Comparison of ENCODE assay signal across 8 cellular contexts in the genomic region with DNA sequence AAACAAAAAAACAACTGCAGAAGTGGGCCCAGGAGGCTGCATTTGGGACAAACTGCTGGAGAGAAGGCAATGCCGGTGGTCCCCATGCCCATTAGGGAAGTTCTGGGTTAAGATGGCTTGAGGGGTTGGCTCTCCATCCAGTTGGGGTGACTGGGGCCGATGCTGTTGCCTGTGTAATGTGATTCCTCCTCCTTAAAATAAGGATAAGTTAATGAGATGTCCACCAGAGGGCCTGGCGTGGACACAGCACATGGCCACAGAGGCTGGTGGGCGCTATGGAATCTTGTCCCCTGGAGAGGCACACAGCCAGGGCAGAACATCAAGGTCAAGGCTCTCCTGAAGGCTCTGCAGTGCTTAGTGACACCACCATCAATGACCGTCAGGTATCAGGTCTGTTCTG. TPM values are rescaled to one million over a fixed set of nuclear protein-coding genes. Genes with fewer than 3 reads are reported as not detected.
DNase-seq lines count a peak whose midpoint lies in the region; ATAC-seq, FAIRE-seq and TF ChIP-seq lines count a peak whose summit lies in the region.

No MANE protein-coding gene starts in this region.

- intact Hi-C loops in CD8-positive, alpha-beta T cell (cut with DNase I, micrococcal nuclease): no loop called here

- H3K4me3 ChIP-seq in CD8-positive, alpha-beta T cell (ENCODE audit: low read depth, low read length): no peak overlapping the region
- no peak overlapping the region for H3K4me3 ChIP-seq in small intestine (ENCODE audit: low read depth in 1 of 2, low read length in 2 of 2)

- H3K9me3 Mint-ChIP-seq in CD8-positive, alpha-beta T cell: no peaks in the 10 kb centered on the region
- no peaks in the 10 kb centered on the region for H3K9me3 Mint-ChIP-seq in activated naive CD8-positive, alpha-beta T cell treated with anti-CD3 and anti-CD28 coated beads, Interleukin-2, amount 50 U/mL, for 24 hours
- H3K9me3 Mint-ChIP-seq in mesothelial cell of epicardium: no peaks in the 10 kb centered on the region

- no peak for FAIRE-seq in small intestine (lab: Jason Lieb, UNC)

- H3K36me3 Mint-ChIP-seq in CD8-positive, alpha-beta T cell: no peaks in the 10 kb centered on the region
- H3K36me3 Mint-ChIP-seq in activated naive CD8-positive, alpha-beta T cell treated with anti-CD3 and anti-CD28 coated beads, Interleukin-2, amount 50 U/mL, for 24 hours (ENCODE audit: low read depth): no peaks in the 10 kb centered on the region
- no peaks in the 10 kb centered on the region for H3K36me3 Mint-ChIP-seq in mesothelial cell of epicardium

- WGBS in small intestine, 3 donors: 35 to 51% (median 43%) methylated on average over 5 of the region's 5 CpGs

- ATAC-seq in CD8-positive, alpha-beta T cell: no peak
- ATAC-seq in activated naive CD8-positive, alpha-beta T cell treated with anti-CD3 and anti-CD28 coated beads, Interleukin-2, amount 50 U/mL, for 24 hours: no peak
- no peak for ATAC-seq in HG03045 (IDR thresholded peaks at IDR 0.05; ENCODE audit: unreplicated experiment)
- ATAC-seq in GM18858 (IDR thresholded peaks at IDR 0.05; ENCODE audit: unreplicated experiment): no peak

- CTCF ChIA-PET in CD8-positive, alpha-beta T cell (lab: Charles Lee): interaction anchor here (1.5 kb wide), 1 partner anchor 14 kb away, joined by 3 read pairs; no protein-coding TSS in a partner anchor
- CTCF ChIA-PET in HEK293T (lab: Yijun Ruan, JAX): no interaction called here

- no peak for TF ChIP-seq CTCF in CD8-positive, alpha-beta T cell (IDR thresholded peaks at IDR 0.05)
- no peak for TF ChIP-seq CTCF in mesothelial cell of epicardium (IDR thresholded peaks at IDR 0.05; ENCODE audit: unreplicated experiment)

- no peak overlapping the region for H3K27ac Mint-ChIP-seq in CD8-positive, alpha-beta T cell
- H3K27ac Mint-ChIP-seq in activated naive CD8-positive, alpha-beta T cell treated with anti-CD3 and anti-CD28 coated beads, Interleukin-2, amount 50 U/mL, for 24 hours: no peak overlapping the region
- no peak overlapping the region for H3K27ac Mint-ChIP-seq in mesothelial cell of epicardium

- no peaks in the 10 kb centered on the region for H3K9me3 ChIP-seq in CD8-positive, alpha-beta T cell (ENCODE audit: low read length)
- H3K9me3 ChIP-seq in small intestine (ENCODE audit: control insufficient read depth, low read depth): no peaks in the 10 kb centered on the region

- peaks cover 3% of the 10 kb centered on the region for H3K27me3 ChIP-seq in CD8-positive, alpha-beta T cell (ENCODE audit: insufficient read depth, low read length)
- H3K27me3 ChIP-seq in small intestine (ENCODE audit: control insufficient read depth in 2 of 2, insufficient read depth in 2 of 2, low read length in 2 of 2): peaks cover 4 to 18% of the 10 kb centered on the region in 2 donors

- H3K4me3 Mint-ChIP-seq in CD8-positive, alpha-beta T cell: peak overlapping the region; percentile 81
- H3K4me3 Mint-ChIP-seq in activated naive CD8-positive, alpha-beta T cell treated with anti-CD3 and anti-CD28 coated beads, Interleukin-2, amount 50 U/mL, for 24 hours: peak overlapping the region; percentile 77
- H3K4me3 Mint-ChIP-seq in mesothelial cell of epicardium: peak overlapping the region; percentile 53

- DNase-seq in CD8-positive, alpha-beta T cell: no peak
- DNase-seq in HEK293T (ENCODE audit: extremely low spot score) (peak; percentile 44), mesothelial cell of epicardium (ENCODE audit: low spot score in 2 of 2, unreplicated experiment in 2 of 2) (no peak), small intestine (no peak), NCI-H345 treated with DMSO at 0.1 percent for 48 hours (lab: John Stamatoyannopoulos, UW; ENCODE audit: unreplicated experiment) (no peak)
- DNase-seq in activated naive CD8-positive, alpha-beta T cell treated with anti-CD3 and anti-CD28 coated beads, Interleukin-2, amount 50 U/mL, for 24 hours: no peak

- H3K4me1 ChIP-seq in CD8-positive, alpha-beta T cell (ENCODE audit: insufficient read depth, low read length): peaks cover 14% of the 10 kb centered on the region
- no peaks in the 10 kb centered on the region for H3K4me1 ChIP-seq in small intestine (ENCODE audit: control insufficient read depth in 2 of 2, insufficient read depth in 1 of 2, low read depth in 1 of 2, low read length in 1 of 2)

- H3K27ac ChIP-seq in CD8-positive, alpha-beta T cell (ENCODE audit: low read depth, low read length): no peak overlapping the region
- H3K27ac ChIP-seq in small intestine (ENCODE audit: low read depth in 1 of 2, low read length in 1 of 2): no peak overlapping the region

- POLR2A ChIA-PET in CD8-positive, alpha-beta T cell (lab: Charles Lee): interaction anchor here (0.6 kb wide), 1 partner anchor 391 kb away, joined by 3 read pairs; no protein-coding TSS in a partner anchor
- POLR2A ChIA-PET in HEK293T (lab: Yijun Ruan, JAX): no interaction called here

- H3K4me1 Mint-ChIP-seq in CD8-positive, alpha-beta T cell (ENCODE audit: low read depth): peaks cover 14% of the 10 kb centered on the region
- H3K4me1 Mint-ChIP-seq in activated naive CD8-positive, alpha-beta T cell treated with anti-CD3 and anti-CD28 coated beads, Interleukin-2, amount 50 U/mL, for 24 hours: peaks cover 16% of the 10 kb centered on the region
- H3K4me1 Mint-ChIP-seq in mesothelial cell of epicardium: peaks cover 4% of the 10 kb centered on the region

- H3K27me3 Mint-ChIP-seq in CD8-positive, alpha-beta T cell (ENCODE audit: low read depth): peaks cover 9% of the 10 kb centered on the region
- peaks cover 22% of the 10 kb centered on the region for H3K27me3 Mint-ChIP-seq in activated naive CD8-positive, alpha-beta T cell treated with anti-CD3 and anti-CD28 coated beads, Interleukin-2, amount 50 U/mL, for 24 hours
- peaks cover 77% of the 10 kb centered on the region for H3K27me3 Mint-ChIP-seq in mesothelial cell of epicardium (ENCODE audit: low read depth)

- H3K36me3 ChIP-seq in CD8-positive, alpha-beta T cell (ENCODE audit: insufficient read depth, low read length): no peaks in the 10 kb centered on the region
- no peaks in the 10 kb centered on the region for H3K36me3 ChIP-seq in small intestine (ENCODE audit: control insufficient read depth in 2 of 2, insufficient read depth in 2 of 2, low read length in 2 of 2)

TF ChIP-seq in HEK293T, 16 proteins besides CTCF, POLR2A, EP300 and RAD21:
- TF ChIP-seq HDGF (IDR thresholded peaks at IDR 0.05; ENCODE audit: borderline replicate concordance) (no peak), BHLHE40 (IDR thresholded peaks at IDR 0.05; ENCODE audit: borderline replicate concordance) (no peak), L3MBTL2 (conservative IDR thresholded peaks at IDR 0.05) (no peak), ZNF384 (IDR thresholded peaks at IDR 0.05) (no peak), FOXM1 (IDR thresholded peaks at IDR 0.05; ENCODE audit: borderline replicate concordance) (no peak), TARDBP (IDR thresholded peaks at IDR 0.05) (no peak), FOXK2 (IDR thresholded peaks at IDR 0.05) (no peak), CTBP1 (IDR thresholded peaks at IDR 0.05; ENCODE audit: borderline replicate concordance) (no peak), NFRKB (IDR thresholded peaks at IDR 0.05) (no peak), ELF4 (IDR thresholded peaks at IDR 0.05) (no peak), SUZ12 (IDR thresholded peaks at IDR 0.05) (no peak), ARNT (IDR thresholded peaks at IDR 0.05) (no peak)
- TF ChIP-seq, protein P1, sequence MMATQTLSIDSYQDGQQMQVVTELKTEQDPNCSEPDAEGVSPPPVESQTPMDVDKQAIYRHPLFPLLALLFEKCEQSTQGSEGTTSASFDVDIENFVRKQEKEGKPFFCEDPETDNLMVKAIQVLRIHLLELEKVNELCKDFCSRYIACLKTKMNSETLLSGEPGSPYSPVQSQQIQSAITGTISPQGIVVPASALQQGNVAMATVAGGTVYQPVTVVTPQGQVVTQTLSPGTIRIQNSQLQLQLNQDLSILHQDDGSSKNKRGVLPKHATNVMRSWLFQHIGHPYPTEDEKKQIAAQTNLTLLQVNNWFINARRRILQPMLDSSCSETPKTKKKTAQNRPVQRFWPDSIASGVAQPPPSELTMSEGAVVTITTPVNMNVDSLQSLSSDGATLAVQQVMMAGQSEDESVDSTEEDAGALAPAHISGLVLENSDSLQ (IDR thresholded peaks at IDR 0.05): no peak

RNA-seq across cellular contexts. Expression of a gene that starts 1.0 kb away (rescaled TPM):
- total RNA-seq in CD8-positive, alpha-beta T cell: 1 to 10 TPM; 4.1 to 6.3 TPM
- total RNA-seq in mesothelial cell of epicardium: not detected in 3 replicates
- 1 to 10 TPM in 2 of 3 donors, not detected in 1; 4.9 to 6.4 TPM for polyA plus RNA-seq in small intestine
